ENCODE assay signal across 1 cellular context in the genomic region with DNA sequence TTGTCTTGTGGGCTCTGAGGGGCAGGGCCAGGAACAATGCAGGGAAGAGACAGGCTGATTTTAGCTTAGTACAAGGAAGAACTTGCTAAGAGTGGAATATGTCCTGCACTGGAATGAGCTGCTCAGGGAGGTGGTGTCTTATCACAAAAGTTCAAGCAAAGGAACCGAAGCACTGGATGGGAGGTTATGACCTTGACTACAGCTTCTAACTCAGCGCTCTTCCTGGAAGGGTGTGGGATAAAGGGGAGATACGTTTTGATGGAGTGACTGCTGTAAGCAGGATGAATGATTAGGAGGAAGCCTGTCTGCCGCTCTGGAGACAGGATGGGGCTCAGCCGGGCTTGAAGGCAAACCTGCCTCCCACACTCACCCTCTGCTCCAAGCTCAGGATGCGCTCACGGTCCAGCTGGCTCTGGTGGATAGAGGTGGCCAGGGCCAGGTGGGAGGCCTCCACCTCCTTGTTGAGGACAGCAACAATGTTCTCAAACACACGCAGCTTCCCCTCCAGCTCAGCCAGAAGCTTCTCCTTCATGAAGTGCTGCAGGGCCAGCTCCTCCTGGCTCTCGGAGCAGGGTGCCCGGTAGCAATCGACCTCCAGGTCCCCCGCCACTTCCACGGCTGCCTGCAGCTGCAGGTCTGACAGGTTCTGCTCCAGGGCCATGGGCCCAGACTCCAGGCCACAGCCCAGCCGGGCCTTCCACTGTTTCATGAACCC.
TF ChIP-seq lines count a peak whose summit lies in the region.

No MANE protein-coding gene starts in this region.

TF ChIP-seq in K562, 482 proteins besides CTCF, POLR2A, EP300 and RAD21:
- no peak for TF ChIP-seq ZNF239 (CRISPR knock-in tag; IDR thresholded peaks at IDR 0.05)
- TF ChIP-seq PURB (CRISPR knock-in tag; IDR thresholded peaks at IDR 0.05; ENCODE audit: low read depth): no peak
- TF ChIP-seq GABPB1 (CRISPR knock-in tag; IDR thresholded peaks at IDR 0.05): no peak
- 0 out of 2 replicates have a peak, but pooled peaks have one; percentile 7 for TF ChIP-seq ZNF584 (CRISPR knock-in tag; IDR thresholded peaks at IDR 0.05; ENCODE audit: low read depth)
- TF ChIP-seq RB1 (IDR thresholded peaks at IDR 0.05; ENCODE audit: low read depth): no peak
- TF ChIP-seq CTBP1 (IDR thresholded peaks at IDR 0.05; ENCODE audit: borderline replicate concordance): peak; percentile 55; the same call in 1 of the 2 replicates
- TF ChIP-seq HDAC1 (IDR thresholded peaks at IDR 0.05): peak in 1 of 2 experiments; percentile 42; a peak in 1 of 4 replicates
- peak; percentile 28 for TF ChIP-seq MEIS2 (IDR thresholded peaks at IDR 0.05; ENCODE audit: partially characterized antibody)
- TF ChIP-seq ESRRA (IDR thresholded peaks at IDR 0.05; ENCODE audit: borderline replicate concordance, low read depth): peak; percentile 74
- 0 out of 2 replicates have a peak, but pooled peaks have one; percentile 43 for TF ChIP-seq ZNF79 (CRISPR knock-in tag; IDR thresholded peaks at IDR 0.05; ENCODE audit: low read depth)
- TF ChIP-seq NR4A1 (CRISPR knock-in tag; IDR thresholded peaks at IDR 0.05): no peak
- no peak for TF ChIP-seq NR4A1 (tag; IDR thresholded peaks at IDR 0.05)
- 0 out of 2 replicates have a peak, but pooled peaks have one; percentile 12 for TF ChIP-seq EHMT2 (IDR thresholded peaks at IDR 0.05)
- no peak for TF ChIP-seq GATAD2B (IDR thresholded peaks at IDR 0.05; ENCODE audit: borderline replicate concordance)
- no peak for TF ChIP-seq MBD2 (IDR thresholded peaks at IDR 0.05; ENCODE audit: borderline replicate concordance, low read depth)
- no peak for TF ChIP-seq RFX1 (IDR thresholded peaks at IDR 0.05)
- TF ChIP-seq, protein P1, sequence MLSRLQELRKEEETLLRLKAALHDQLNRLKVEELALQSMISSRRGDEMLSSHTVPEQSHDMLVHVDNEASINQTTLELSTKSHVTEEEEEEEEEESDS (CRISPR knock-in tag; IDR thresholded peaks at IDR 0.05): no peak
- no peak for TF ChIP-seq CC2D1A (IDR thresholded peaks at IDR 0.05)
